In the genomic region with DNA sequence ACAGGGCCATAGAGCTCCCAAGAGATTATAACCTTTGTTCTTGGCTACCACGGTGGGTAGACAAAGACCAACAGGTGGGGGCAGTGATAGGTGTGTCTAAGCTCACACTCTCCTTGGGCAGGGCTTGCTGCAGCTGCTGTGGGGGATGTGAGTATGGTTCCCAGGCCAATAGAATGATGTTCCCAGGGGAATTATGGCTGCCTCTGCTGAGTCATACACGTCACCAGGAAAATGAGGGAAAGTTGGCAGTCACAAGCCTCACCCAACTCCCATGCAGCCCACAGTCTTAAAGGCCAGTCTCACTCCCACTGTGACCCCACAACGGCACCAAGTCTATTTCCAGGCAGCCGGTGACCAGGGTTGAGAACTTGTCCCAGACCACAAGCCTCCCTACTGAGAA, we compare ENCODE assay signal across 25 cellular contexts.
DNase-seq lines count a peak whose midpoint lies in the region; FAIRE-seq and TF ChIP-seq lines count a peak whose summit lies in the region.
"Had no signal": no experiment of that assay in that cellular context is flagged by ENCODE, and none has a peak within 500 bp of the region (broad histone marks: within the 10 kb centered on the region; RNA-seq: fewer than 3 reads in every experiment).

No MANE protein-coding gene starts in this region.

- TF ChIP-seq POLR2A in GM12892 (IDR thresholded peaks at IDR 0.05; ENCODE audit: low read depth, low read length) = no peak

- peak; percentile 15 for DNase-seq in NCI-H345 (lab: John Stamatoyannopoulos, UW)
- no peak for DNase-seq in NCI-H345 treated with DMSO at 0.1 percent for 48 hours (lab: John Stamatoyannopoulos, UW; ENCODE audit: unreplicated experiment)
- DNase-seq in RCC 7860 (ENCODE audit: low spot score) = peak; percentile 49
- peak; percentile 40 for DNase-seq in endodermal cell
- no peak for DNase-seq in GM12892 (ENCODE audit: insufficient read length)
- no peak for DNase-seq in activated CD8-positive, alpha-beta memory T cell treated with anti-CD3 and anti-CD28 coated beads, Interleukin-2, amount 50 U/mL, for 4 hours
- DNase-seq in T1000 (lab: John Stamatoyannopoulos, UW) = no peak
- no peak for DNase-seq in pons (ENCODE audit: low spot score)
- DNase-seq: anterior cingulate cortex; COR-L47; effector CD4-positive, alpha-beta T cell; EL; foreskin keratinocyte; mesenchymal stem cell; MM.1S; naive thymus-derived CD4-positive, alpha-beta T cell; NCI-H1436 treated with DMSO at 0.1 percent for 48 hours; NCI-H748 treated with DMSO at 0.1 percent for 48 hours; occipital lobe; small intestine; stimulated activated CD4-positive, alpha-beta T cell treated with anti-CD3 and anti-CD28 coated beads, Interleukin-2, amount 100 ng/mL, for 24 hours; upper lobe of right lung had no signal

- TF ChIP-seq CTCF in endodermal cell (conservative IDR thresholded peaks at IDR 0.05) = no peak

- no peaks in the 10 kb centered on the region for H3K27me3 ChIP-seq in endodermal cell (ENCODE audit: control insufficient read depth, insufficient read depth, low read length, poor library complexity, severe bottlenecking)
- H3K27me3 ChIP-seq: foreskin keratinocyte, upper lobe of right lung had no signal

- H3K4me3 Mint-ChIP-seq in endodermal cell = no peak overlapping the region
- H3K4me3 Mint-ChIP-seq: naive thymus-derived CD4-positive, alpha-beta T cell had no signal

- peaks cover 21% of the 10 kb centered on the region for H3K9me3 ChIP-seq in endodermal cell (ENCODE audit: control insufficient read depth, low read length)

- H3K36me3 ChIP-seq in endodermal cell (ENCODE audit: control insufficient read depth, insufficient read depth, low read length) = no peaks in the 10 kb centered on the region
- H3K36me3 ChIP-seq: upper lobe of right lung had no signal

- H3K9me3 Mint-ChIP-seq in endodermal cell = peaks cover 27% of the 10 kb centered on the region

- H3K27me3 Mint-ChIP-seq in endodermal cell (ENCODE audit: insufficient read depth) = peaks cover 2% of the 10 kb centered on the region

- H3K4me1 ChIP-seq in endodermal cell (ENCODE audit: control insufficient read depth, insufficient read depth, low read length) = no peaks in the 10 kb centered on the region
- H3K4me1 ChIP-seq: upper lobe of right lung had no signal

- peaks cover under 1% of the 10 kb centered on the region for H3K4me1 Mint-ChIP-seq in endodermal cell

- no peak overlapping the region for H3K9ac ChIP-seq in endodermal cell (ENCODE audit: extremely low read depth, low read length, poor library complexity, severe bottlenecking)

- no peak overlapping the region for H3K27ac ChIP-seq in endodermal cell (ENCODE audit: low read depth, low read length)
- H3K27ac ChIP-seq: A549, foreskin keratinocyte, upper lobe of right lung had no signal

- H3K27ac Mint-ChIP-seq in endodermal cell = no peak overlapping the region
- H3K27ac Mint-ChIP-seq: activated naive CD4-positive, alpha-beta T cell treated with anti-CD3 and anti-CD28 coated beads, Interleukin-2, amount 50 U/mL, for 72 hours; activated T-helper 2 cell treated with anti-CD3 and anti-CD28 coated beads, Interferon-gamma antibody, Interleukin-2, Interleukin-4, amounts not matched to agents 10 μg/mL and 5 μg/mL and 100 μg/mL, durations not matched to agents 14 hours and 24 hours and 36 hours; naive thymus-derived CD4-positive, alpha-beta T cell had no signal

- 93 to 94% methylated on average over 2 to 4 of the region's 4 CpGs for WGBS in endodermal cell (ENCODE audit: insufficient coverage in 1 of 2, insufficient read length in 1 of 2), 2 experiments

- H3K4me3 ChIP-seq in endodermal cell (ENCODE audit: low read length) = no peak overlapping the region
- H3K4me3 ChIP-seq: A549, upper lobe of right lung had no signal

- H3K36me3 Mint-ChIP-seq in endodermal cell (ENCODE audit: low read depth) = peaks cover 2% of the 10 kb centered on the region

- FAIRE-seq in RCC 7860 (lab: Jason Lieb, UNC) = no peak
- no peak for FAIRE-seq in GM12892 (lab: Jason Lieb, UNC)
- FAIRE-seq: A549, small intestine had no signal

Comparison
In these comparisons a context has a peak if more than half of its experiments do, and no peak if none do; other contexts are left out.
1. DNase-seq: peak in NCI-H345 (single experiment), RCC 7860 (single experiment) and endodermal cell (single experiment); none in NCI-H345 treated with DMSO at 0.1 percent for 48 hours (single experiment), GM12892 (single experiment), activated CD8-positive, alpha-beta memory T cell treated with anti-CD3 and anti-CD28 coated beads, Interleukin-2, amount 50 U/mL, for 4 hours (single experiment), T1000 (single experiment) and pons (single experiment).